Comparison of ENCODE assay signal across 8 cellular contexts in the genomic region with DNA sequence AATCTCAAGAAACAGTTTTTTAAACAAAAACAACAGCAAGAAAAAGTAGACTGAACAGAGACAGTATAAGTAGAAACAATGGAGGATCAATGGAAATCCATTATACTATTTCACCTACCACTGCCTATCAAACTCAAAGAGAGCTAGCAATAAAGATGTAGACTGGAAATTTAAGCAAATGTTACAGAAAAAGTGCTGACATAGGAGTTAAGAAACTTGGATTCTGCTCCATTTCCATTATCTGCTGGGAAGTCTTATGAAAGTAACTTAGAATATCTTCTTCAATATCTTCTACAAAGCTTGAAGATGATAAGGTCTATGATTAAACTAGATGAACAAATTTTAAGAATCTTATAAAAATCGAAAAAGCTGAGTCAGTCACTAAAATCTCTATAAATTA.
"Had no signal": no experiment of that assay in that cellular context is flagged by ENCODE, and none has a peak within 500 bp of the region (broad histone marks: within the 10 kb centered on the region; RNA-seq: fewer than 3 reads in every experiment).

No MANE protein-coding gene starts in this region.

- ATAC-seq: GM12878 had no signal

- FAIRE-seq: G401.6, GM12878, GM12891, GM12892, GM18507, GM19239 had no signal

- DNase-seq: GDM1, GF-D8 had no signal

- H3K4me3 ChIP-seq: GM12878 had no signal
